35 cellular contexts compared by ENCODE assay signal in the genomic region with DNA sequence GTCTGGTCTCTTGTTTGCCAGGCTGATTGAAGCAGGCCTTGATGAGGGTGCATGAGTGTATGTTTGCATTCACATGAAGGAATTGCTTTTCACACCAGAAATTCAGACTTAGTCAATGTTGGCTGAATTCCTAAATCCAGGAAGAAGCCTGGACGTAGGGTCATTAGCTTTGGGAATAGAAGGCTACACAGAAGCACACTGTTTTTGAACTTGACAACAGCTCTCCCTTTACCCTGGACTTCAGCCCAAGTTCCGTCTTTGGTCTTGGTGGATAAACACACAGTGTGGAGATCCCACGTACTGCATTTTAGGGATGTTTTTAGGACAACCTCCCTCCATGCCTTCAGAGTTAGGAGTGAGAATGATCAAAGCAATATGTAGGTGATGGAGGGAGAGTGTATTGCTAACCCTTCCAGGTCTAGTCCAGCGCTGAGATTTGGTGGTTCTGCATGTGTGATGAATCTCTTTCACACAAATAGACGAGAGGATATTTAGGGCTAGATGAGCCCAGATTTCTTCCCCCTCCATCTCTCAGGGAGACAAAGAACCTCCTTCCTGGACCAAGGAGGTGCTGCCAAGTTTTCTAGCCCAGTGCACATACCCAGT. TPM values are rescaled to one million over a fixed set of nuclear protein-coding genes. Genes with fewer than 3 reads are reported as not detected.
"Had no signal": no experiment of that assay in that cellular context is flagged by ENCODE, and none has a peak within 500 bp of the region (broad histone marks: within the 10 kb centered on the region; RNA-seq: fewer than 3 reads in every experiment).

No MANE protein-coding gene starts in this region.

- ATAC-seq: naive thymus-derived CD8-positive, alpha-beta T cell; natural killer cell treated with Interleukin-12 subunit alpha and Interleukin-12 subunit beta and Interleukin-15 and Interleukin-18, amount 100 ng/mL, for 72 hours; psoas muscle; right cardiac atrium; sciatic nerve; stimulated activated effector memory CD8-positive, alpha-beta T cell treated with anti-CD3 and anti-CD28 coated beads, Interleukin-12 subunit alpha, Interleukin-12 subunit beta, amount 100 ng/mL, for 72 hours; stimulated activated naive B cell treated with anti-CD40 and anti-IgM and Interleukin-4, amounts not matched to agents 10 μg/mL and 1 μg/mL and 100 μg/mL, for 72 hours had no signal

- H3K9ac ChIP-seq: parathyroid adenoma had no signal

- H3K9me3 ChIP-seq: neutrophil, ovary, psoas muscle, stomach, thoracic aorta, thyroid gland, tibial nerve, upper lobe of left lung, vagina had no signal

- H3K36me3 ChIP-seq: neutrophil, ovary, stomach, thoracic aorta, thyroid gland, tibial nerve, upper lobe of left lung, vagina had no signal

- H3K27ac Mint-ChIP-seq: natural killer cell treated with Interleukin-12 subunit alpha and Interleukin-12 subunit beta and Interleukin-15 and Interleukin-18, amount 100 ng/mL, for 72 hours; nephron progenitor cell; progenitor cell of endocrine pancreas; stimulated activated effector memory CD8-positive, alpha-beta T cell treated with anti-CD3 and anti-CD28 coated beads, Interleukin-12 subunit alpha, Interleukin-12 subunit beta, amount 100 ng/mL, for 72 hours; stimulated activated naive B cell treated with anti-CD40 and anti-IgM and Interleukin-4, amounts not matched to agents 10 μg/mL and 1 μg/mL and 100 μg/mL, for 72 hours; stimulated activated naive CD8-positive, alpha-beta T cell treated with anti-CD3 and anti-CD28 coated beads, Interleukin-15, Interleukin-2, amounts not matched to agents 100 ng/mL and 50 ng/mL, for 24 hours had no signal

- H3K4me1 ChIP-seq: parathyroid adenoma, psoas muscle, stomach, thyroid gland, tibial nerve, upper lobe of left lung, vagina had no signal

- H2AFZ ChIP-seq: parathyroid adenoma had no signal

- H3K4me1 Mint-ChIP-seq: naive B cell; naive thymus-derived CD8-positive, alpha-beta T cell; nephron progenitor cell; neural crest cell; stimulated activated effector memory CD8-positive, alpha-beta T cell treated with anti-CD3 and anti-CD28 coated beads, Interleukin-12 subunit alpha, Interleukin-12 subunit beta, amount 100 ng/mL, for 72 hours; stimulated activated naive B cell treated with anti-CD40 and anti-IgM and Interleukin-4, amounts not matched to agents 10 μg/mL and 1 μg/mL and 100 μg/mL, for 72 hours had no signal

- FAIRE-seq: urothelium cell line had no signal

- H3K79me2 ChIP-seq: parathyroid adenoma had no signal

- H3K27me3 ChIP-seq: ovary, thyroid gland, upper lobe of left lung, vagina had no signal

- H3K27ac ChIP-seq: neutrophil, ovary, parathyroid adenoma, psoas muscle, skin epidermis, stomach, thoracic aorta, thyroid gland, tibial nerve, upper lobe of left lung, vagina had no signal

- H3K9me3 Mint-ChIP-seq: naive thymus-derived CD8-positive, alpha-beta T cell; natural killer cell treated with Interleukin-12 subunit alpha and Interleukin-12 subunit beta and Interleukin-15 and Interleukin-18, amount 100 ng/mL, for 72 hours; nephron progenitor cell; neural crest cell; stimulated activated effector memory CD8-positive, alpha-beta T cell treated with anti-CD3 and anti-CD28 coated beads, Interleukin-12 subunit alpha, Interleukin-12 subunit beta, amount 100 ng/mL, for 72 hours; stimulated activated naive B cell treated with anti-CD40 and anti-IgM and Interleukin-4, amounts not matched to agents 10 μg/mL and 1 μg/mL and 100 μg/mL, for 72 hours; stimulated activated naive CD8-positive, alpha-beta T cell treated with anti-CD3 and anti-CD28 coated beads, Interleukin-15, Interleukin-2, amounts not matched to agents 100 ng/mL and 50 ng/mL, for 24 hours had no signal

- H3K4me3 ChIP-seq: ovary, psoas muscle, skin epidermis, stomach, thoracic aorta, thyroid gland, tibial nerve, upper lobe of left lung, vagina had no signal

- DNase-seq: naive B cell; naive thymus-derived CD8-positive, alpha-beta T cell; nephron progenitor cell; nucleus accumbens; ovary; posterior cingulate gyrus; psoas muscle; right cardiac atrium; stimulated activated CD4-positive, alpha-beta T cell treated with anti-CD3 and anti-CD28 coated beads, Interleukin-15, amount 100 ng/mL, for 24 hours; stimulated activated CD4-positive, alpha-beta T cell treated with anti-CD3 and anti-CD28 coated beads, Interleukin-2, amount 100 ng/mL, for 24 hours; stimulated activated CD4-positive, alpha-beta T cell treated with anti-CD3 and anti-CD28 coated beads, Interleukin-2, amount 100 ng/mL, for 48 hours; stimulated activated CD4-positive, alpha-beta T cell treated with anti-CD3 and anti-CD28 coated beads, Interleukin-4, amount 100 ng/mL, for 24 hours; stimulated activated naive B cell treated with anti-CD40 and anti-IgM and Interleukin-4, amounts not matched to agents 10 μg/mL and 1 μg/mL and 100 μg/mL, for 72 hours; stimulated activated naive CD4-positive, alpha-beta T cell treated with Interleukin-2 at 50 U/mL for 16 hours; stomach; thyroid gland; trophoblast cell; upper lobe of left lung had no signal

- H3K36me3 Mint-ChIP-seq: naive thymus-derived CD8-positive, alpha-beta T cell; natural killer cell treated with Interleukin-12 subunit alpha and Interleukin-12 subunit beta and Interleukin-15 and Interleukin-18, amount 100 ng/mL, for 72 hours; stimulated activated effector memory CD8-positive, alpha-beta T cell treated with anti-CD3 and anti-CD28 coated beads, Interleukin-12 subunit alpha, Interleukin-12 subunit beta, amount 100 ng/mL, for 72 hours; stimulated activated naive B cell treated with anti-CD40 and anti-IgM and Interleukin-4, amounts not matched to agents 10 μg/mL and 1 μg/mL and 100 μg/mL, for 72 hours had no signal

- H3K4me3 Mint-ChIP-seq: naive B cell; naive thymus-derived CD8-positive, alpha-beta T cell; natural killer cell treated with Interleukin-12 subunit alpha and Interleukin-12 subunit beta and Interleukin-15 and Interleukin-18, amount 100 ng/mL, for 72 hours; nephron progenitor cell; neural crest cell; stimulated activated effector memory CD8-positive, alpha-beta T cell treated with anti-CD3 and anti-CD28 coated beads, Interleukin-12 subunit alpha, Interleukin-12 subunit beta, amount 100 ng/mL, for 72 hours; stimulated activated naive B cell treated with anti-CD40 and anti-IgM and Interleukin-4, amounts not matched to agents 10 μg/mL and 1 μg/mL and 100 μg/mL, for 72 hours; stimulated activated naive CD8-positive, alpha-beta T cell treated with anti-CD3 and anti-CD28 coated beads, Interleukin-15, Interleukin-2, amounts not matched to agents 100 ng/mL and 50 ng/mL, for 24 hours had no signal

RNA-seq across cellular contexts. Expression of gene TM6SF2, which starts 22.8 kb away (rescaled TPM):
- total RNA-seq: naive thymus-derived CD8-positive, alpha-beta T cell; thyroid gland; vagina had no signal
- polyA plus RNA-seq: naive thymus-derived CD8-positive, alpha-beta T cell had no signal

RNA-seq across cellular contexts. Expression of gene NCAN, which starts 38.5 kb away (rescaled TPM):
- total RNA-seq: naive thymus-derived CD8-positive, alpha-beta T cell; natural killer cell treated with Interleukin-12 subunit alpha and Interleukin-12 subunit beta and Interleukin-15 and Interleukin-18, amount 100 ng/mL, for 72 hours; omental fat pad; ovary; psoas muscle; renal cortical epithelial cell; right cardiac atrium; sciatic nerve; subcutaneous adipose tissue; thoracic aorta; tibial nerve; ureter; vagina had no signal
- polyA plus RNA-seq: naive thymus-derived CD8-positive, alpha-beta T cell; ovary; right cardiac atrium had no signal
